1 cellular context compared by ENCODE assay signal in the genomic region with DNA sequence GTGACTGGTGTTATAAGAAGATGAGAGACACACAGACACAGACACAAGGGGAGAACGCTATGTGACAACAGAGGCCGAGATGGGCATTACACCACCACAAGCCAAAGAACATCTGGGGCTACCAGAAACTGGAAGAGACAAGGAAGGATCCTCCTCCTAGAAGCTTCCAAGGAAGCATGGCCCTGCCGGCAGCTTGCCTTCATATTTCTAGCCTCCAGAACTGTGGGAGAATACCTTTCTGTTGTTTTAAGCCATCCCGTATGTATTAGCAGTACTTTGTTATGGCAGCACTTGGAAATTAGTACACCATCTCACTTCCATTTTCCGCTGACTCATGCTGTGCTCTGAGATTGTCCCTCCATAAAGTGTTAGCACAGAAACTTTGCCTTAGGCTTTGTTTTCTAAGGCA.
TF ChIP-seq lines count a peak whose summit lies in the region.

No MANE protein-coding gene starts in this region.

TF ChIP-seq in K562, 482 proteins besides CTCF, POLR2A, EP300 and RAD21 (continued from another document and continues in another):
- TF ChIP-seq, protein P1, sequence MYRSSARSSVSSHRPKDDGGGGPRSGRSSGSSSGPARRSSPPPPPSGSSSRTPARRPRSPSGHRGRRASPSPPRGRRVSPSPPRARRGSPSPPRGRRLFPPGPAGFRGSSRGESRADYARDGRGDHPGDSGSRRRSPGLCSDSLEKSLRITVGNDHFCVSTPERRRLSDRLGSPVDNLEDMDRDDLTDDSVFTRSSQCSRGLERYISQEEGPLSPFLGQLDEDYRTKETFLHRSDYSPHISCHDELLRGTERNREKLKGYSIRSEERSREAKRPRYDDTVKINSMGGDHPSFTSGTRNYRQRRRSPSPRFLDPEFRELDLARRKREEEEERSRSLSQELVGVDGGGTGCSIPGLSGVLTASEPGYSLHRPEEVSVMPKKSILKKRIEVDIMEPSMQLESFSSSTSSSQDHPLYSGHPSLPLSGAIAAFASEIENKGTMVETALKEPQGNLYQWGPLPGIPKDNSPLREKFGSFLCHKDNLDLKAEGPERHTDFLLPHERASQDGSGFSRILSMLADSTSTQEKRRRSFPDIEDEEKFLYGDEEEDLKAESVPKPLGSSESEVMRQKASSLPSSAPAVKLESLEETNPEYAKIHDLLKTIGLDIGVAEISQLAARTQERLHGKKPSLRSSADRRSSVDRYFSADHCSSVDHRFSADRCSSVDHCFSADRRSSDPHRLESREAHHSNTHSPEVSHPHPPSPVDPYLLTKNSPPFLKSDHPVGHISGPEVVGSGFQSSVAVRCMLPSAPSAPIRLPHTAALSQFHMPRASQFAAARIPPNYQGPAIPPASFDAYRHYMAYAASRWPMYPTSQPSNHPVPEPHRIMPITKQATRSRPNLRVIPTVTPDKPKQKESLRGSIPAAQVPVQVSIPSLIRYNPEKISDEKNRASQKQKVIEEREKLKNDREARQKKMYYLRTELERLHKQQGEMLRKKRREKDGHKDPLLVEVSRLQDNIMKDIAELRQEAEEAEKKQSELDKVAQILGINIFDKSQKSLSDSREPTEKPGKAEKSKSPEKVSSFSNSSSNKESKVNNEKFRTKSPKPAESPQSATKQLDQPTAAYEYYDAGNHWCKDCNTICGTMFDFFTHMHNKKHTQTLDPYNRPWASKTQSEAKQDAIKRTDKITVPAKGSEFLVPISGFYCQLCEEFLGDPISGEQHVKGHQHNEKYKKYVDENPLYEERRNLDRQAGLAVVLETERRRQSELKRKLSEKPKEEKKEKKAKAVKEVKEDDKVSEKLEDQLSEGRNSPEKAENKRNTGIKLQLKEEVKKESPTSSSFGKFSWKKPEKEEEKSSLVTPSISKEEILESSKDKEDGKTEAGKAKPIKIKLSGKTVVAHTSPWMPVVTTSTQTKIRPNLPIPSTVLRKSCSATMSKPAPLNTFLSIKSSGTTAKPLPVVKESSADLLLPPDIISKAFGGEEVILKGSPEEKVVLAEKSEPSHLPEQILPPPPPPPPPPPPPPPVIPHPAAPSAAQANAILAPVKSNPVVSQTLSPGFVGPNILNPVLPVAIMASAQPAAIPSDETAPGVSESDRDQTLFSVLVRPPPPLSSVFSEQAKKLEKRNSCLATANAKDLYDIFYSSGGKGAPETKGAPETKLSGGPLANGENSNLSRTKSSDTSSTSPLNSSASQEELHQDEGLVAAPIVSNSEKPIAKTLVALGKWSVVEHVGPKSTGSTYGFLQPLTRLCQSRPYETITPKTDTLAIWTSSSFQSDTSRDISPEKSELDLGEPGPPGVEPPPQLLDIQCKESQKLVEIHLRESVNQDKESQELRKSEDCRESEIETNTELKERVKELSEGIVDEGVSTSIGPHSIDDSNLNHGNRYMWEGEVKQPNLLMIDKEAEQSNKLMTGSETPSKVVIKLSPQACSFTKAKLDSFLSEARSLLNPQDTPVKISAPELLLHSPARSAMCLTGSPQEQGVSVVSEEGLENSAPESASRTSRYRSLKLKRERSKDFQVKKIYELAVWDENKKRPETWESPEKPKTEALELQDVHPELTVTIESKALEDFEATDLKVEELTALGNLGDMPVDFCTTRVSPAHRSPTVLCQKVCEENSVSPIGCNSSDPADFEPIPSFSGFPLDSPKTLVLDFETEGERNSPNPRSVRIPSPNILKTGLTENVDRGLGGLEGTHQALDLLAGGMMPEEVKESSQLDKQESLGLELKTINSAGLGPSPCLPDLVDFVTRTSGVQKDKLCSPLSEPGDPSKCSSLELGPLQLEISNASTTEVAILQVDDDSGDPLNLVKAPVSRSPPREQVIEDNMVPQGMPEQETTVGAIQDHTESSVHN (IDR thresholded peaks at IDR 0.05; ENCODE audit: borderline replicate concordance in 1 of 2, low read depth in 1 of 2), result no peak
- TF ChIP-seq, protein P2, sequence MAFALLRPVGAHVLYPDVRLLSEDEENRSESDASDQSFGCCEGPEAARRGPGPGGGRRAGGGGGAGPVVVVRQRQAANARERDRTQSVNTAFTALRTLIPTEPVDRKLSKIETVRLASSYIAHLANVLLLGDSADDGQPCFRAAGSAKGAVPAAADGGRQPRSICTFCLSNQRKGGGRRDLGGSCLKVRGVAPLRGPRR (CRISPR knock-in tag; IDR thresholded peaks at IDR 0.05), result no peak
- TF ChIP-seq, protein P3, sequence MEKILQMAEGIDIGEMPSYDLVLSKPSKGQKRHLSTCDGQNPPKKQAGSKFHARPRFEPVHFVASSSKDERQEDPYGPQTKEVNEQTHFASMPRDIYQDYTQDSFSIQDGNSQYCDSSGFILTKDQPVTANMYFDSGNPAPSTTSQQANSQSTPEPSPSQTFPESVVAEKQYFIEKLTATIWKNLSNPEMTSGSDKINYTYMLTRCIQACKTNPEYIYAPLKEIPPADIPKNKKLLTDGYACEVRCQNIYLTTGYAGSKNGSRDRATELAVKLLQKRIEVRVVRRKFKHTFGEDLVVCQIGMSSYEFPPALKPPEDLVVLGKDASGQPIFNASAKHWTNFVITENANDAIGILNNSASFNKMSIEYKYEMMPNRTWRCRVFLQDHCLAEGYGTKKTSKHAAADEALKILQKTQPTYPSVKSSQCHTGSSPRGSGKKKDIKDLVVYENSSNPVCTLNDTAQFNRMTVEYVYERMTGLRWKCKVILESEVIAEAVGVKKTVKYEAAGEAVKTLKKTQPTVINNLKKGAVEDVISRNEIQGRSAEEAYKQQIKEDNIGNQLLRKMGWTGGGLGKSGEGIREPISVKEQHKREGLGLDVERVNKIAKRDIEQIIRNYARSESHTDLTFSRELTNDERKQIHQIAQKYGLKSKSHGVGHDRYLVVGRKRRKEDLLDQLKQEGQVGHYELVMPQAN (IDR thresholded peaks at IDR 0.05; ENCODE audit: borderline replicate concordance), result no peak
- TF ChIP-seq, protein P4, sequence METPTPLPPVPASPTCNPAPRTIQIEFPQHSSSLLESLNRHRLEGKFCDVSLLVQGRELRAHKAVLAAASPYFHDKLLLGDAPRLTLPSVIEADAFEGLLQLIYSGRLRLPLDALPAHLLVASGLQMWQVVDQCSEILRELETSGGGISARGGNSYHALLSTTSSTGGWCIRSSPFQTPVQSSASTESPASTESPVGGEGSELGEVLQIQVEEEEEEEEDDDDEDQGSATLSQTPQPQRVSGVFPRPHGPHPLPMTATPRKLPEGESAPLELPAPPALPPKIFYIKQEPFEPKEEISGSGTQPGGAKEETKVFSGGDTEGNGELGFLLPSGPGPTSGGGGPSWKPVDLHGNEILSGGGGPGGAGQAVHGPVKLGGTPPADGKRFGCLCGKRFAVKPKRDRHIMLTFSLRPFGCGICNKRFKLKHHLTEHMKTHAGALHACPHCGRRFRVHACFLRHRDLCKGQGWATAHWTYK (CRISPR knock-in tag; IDR thresholded peaks at IDR 0.05), result 0 out of 2 replicates have a peak, but pooled peaks have one; percentile 57
- TF ChIP-seq DDX20 (tag; IDR thresholded peaks at IDR 0.05; ENCODE audit: low read depth), result no peak
- TF ChIP-seq, protein P5, sequence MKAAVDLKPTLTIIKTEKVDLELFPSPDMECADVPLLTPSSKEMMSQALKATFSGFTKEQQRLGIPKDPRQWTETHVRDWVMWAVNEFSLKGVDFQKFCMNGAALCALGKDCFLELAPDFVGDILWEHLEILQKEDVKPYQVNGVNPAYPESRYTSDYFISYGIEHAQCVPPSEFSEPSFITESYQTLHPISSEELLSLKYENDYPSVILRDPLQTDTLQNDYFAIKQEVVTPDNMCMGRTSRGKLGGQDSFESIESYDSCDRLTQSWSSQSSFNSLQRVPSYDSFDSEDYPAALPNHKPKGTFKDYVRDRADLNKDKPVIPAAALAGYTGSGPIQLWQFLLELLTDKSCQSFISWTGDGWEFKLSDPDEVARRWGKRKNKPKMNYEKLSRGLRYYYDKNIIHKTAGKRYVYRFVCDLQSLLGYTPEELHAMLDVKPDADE (conservative IDR thresholded peaks at IDR 0.05; ENCODE audit: control insufficient read depth, low read depth, low read length), result no peak
- TF ChIP-seq YY1 (IDR thresholded peaks at IDR 0.05; ENCODE audit: borderline replicate concordance in 1 of 3, control insufficient read depth in 1 of 3, extremely low read depth in 1 of 3, insufficient read depth in 3 of 3, insufficient read length in 1 of 3, insufficient replicate concordance in 2 of 3, low read depth in 1 of 3, low read length in 2 of 3), result no peak
- no peak for TF ChIP-seq MTA2 (IDR thresholded peaks at IDR 0.05; ENCODE audit: low read depth)
- peak; percentile 97 for TF ChIP-seq BACH1 (tag; IDR thresholded peaks at IDR 0.05)
- no peak for TF ChIP-seq GTF2E2 (tag; IDR thresholded peaks at IDR 0.05)
- no peak for TF ChIP-seq ZNF324 (CRISPR knock-in tag; IDR thresholded peaks at IDR 0.05)
- TF ChIP-seq PHF21A (IDR thresholded peaks at IDR 0.05; ENCODE audit: borderline replicate concordance, low read depth), result no peak
- no peak for TF ChIP-seq LCOR (CRISPR knock-in tag; IDR thresholded peaks at IDR 0.05)
- TF ChIP-seq RBM22 (IDR thresholded peaks at IDR 0.05; ENCODE audit: low read depth, low read length, poor library complexity, severe bottlenecking), result no peak
- TF ChIP-seq HMG20B (CRISPR knock-in tag; IDR thresholded peaks at IDR 0.05), result no peak
- TF ChIP-seq, protein P6, sequence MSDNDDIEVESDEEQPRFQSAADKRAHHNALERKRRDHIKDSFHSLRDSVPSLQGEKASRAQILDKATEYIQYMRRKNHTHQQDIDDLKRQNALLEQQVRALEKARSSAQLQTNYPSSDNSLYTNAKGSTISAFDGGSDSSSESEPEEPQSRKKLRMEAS (CRISPR knock-in tag; IDR thresholded peaks at IDR 0.05), result no peak
- no peak for TF ChIP-seq SETDB1 (IDR thresholded peaks at IDR 0.05; ENCODE audit: low read length)
- no peak for TF ChIP-seq PYGO2 (tag; IDR thresholded peaks at IDR 0.05)
- TF ChIP-seq CBX2 (IDR thresholded peaks at IDR 0.05; ENCODE audit: insufficient read depth, low read length, poor library complexity, severe bottlenecking), result no peak
- TF ChIP-seq GABPB2 (CRISPR knock-in tag; conservative IDR thresholded peaks at IDR 0.05), result no peak
- 0 out of 2 replicates have a peak, but pooled peaks have one; percentile 24 for TF ChIP-seq DMBX1 (CRISPR knock-in tag; IDR thresholded peaks at IDR 0.05; ENCODE audit: borderline replicate concordance)
- no peak for TF ChIP-seq ADNP (tag; IDR thresholded peaks at IDR 0.05)
- TF ChIP-seq MTA1 (IDR thresholded peaks at IDR 0.05; ENCODE audit: borderline replicate concordance), result no peak
- no peak for TF ChIP-seq SAFB2 (IDR thresholded peaks at IDR 0.05; ENCODE audit: borderline replicate concordance, low read depth, low read length, severe bottlenecking)
- TF ChIP-seq CSDE1 (IDR thresholded peaks at IDR 0.05), result no peak
- no peak for TF ChIP-seq RBM17 (IDR thresholded peaks at IDR 0.05; ENCODE audit: borderline replicate concordance, low read depth, low read length)
- no peak for TF ChIP-seq FOXJ2 (tag; IDR thresholded peaks at IDR 0.05)
- TF ChIP-seq ZNF584 (CRISPR knock-in tag; IDR thresholded peaks at IDR 0.05; ENCODE audit: low read depth), result no peak
- TF ChIP-seq, protein P7, sequence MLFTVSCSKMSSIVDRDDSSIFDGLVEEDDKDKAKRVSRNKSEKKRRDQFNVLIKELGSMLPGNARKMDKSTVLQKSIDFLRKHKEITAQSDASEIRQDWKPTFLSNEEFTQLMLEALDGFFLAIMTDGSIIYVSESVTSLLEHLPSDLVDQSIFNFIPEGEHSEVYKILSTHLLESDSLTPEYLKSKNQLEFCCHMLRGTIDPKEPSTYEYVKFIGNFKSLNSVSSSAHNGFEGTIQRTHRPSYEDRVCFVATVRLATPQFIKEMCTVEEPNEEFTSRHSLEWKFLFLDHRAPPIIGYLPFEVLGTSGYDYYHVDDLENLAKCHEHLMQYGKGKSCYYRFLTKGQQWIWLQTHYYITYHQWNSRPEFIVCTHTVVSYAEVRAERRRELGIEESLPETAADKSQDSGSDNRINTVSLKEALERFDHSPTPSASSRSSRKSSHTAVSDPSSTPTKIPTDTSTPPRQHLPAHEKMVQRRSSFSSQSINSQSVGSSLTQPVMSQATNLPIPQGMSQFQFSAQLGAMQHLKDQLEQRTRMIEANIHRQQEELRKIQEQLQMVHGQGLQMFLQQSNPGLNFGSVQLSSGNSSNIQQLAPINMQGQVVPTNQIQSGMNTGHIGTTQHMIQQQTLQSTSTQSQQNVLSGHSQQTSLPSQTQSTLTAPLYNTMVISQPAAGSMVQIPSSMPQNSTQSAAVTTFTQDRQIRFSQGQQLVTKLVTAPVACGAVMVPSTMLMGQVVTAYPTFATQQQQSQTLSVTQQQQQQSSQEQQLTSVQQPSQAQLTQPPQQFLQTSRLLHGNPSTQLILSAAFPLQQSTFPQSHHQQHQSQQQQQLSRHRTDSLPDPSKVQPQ (CRISPR knock-in tag; IDR thresholded peaks at IDR 0.05; ENCODE audit: borderline replicate concordance), result no peak
- TF ChIP-seq HNRNPL (IDR thresholded peaks at IDR 0.05; ENCODE audit: low read depth, low read length), result no peak
- no peak for TF ChIP-seq KLF1 (tag; IDR thresholded peaks at IDR 0.05)
- no peak for TF ChIP-seq ZNF133 (CRISPR knock-in tag; IDR thresholded peaks at IDR 0.05)
- no peak for TF ChIP-seq GABPA (tag; conservative IDR thresholded peaks at IDR 0.05; ENCODE audit: low read depth)
- TF ChIP-seq MEF2A (IDR thresholded peaks at IDR 0.05; ENCODE audit: control insufficient read depth, low read depth, low read length), result no peak
- TF ChIP-seq ZZZ3 (IDR thresholded peaks at IDR 0.05), result no peak
- no peak for TF ChIP-seq MCM3 (IDR thresholded peaks at IDR 0.05)
- TF ChIP-seq ZNF764 (CRISPR knock-in tag; IDR thresholded peaks at IDR 0.05; ENCODE audit: low read depth), result no peak
- TF ChIP-seq NCOA1 (IDR thresholded peaks at IDR 0.05; ENCODE audit: low read depth), result no peak
- TF ChIP-seq, protein P8, sequence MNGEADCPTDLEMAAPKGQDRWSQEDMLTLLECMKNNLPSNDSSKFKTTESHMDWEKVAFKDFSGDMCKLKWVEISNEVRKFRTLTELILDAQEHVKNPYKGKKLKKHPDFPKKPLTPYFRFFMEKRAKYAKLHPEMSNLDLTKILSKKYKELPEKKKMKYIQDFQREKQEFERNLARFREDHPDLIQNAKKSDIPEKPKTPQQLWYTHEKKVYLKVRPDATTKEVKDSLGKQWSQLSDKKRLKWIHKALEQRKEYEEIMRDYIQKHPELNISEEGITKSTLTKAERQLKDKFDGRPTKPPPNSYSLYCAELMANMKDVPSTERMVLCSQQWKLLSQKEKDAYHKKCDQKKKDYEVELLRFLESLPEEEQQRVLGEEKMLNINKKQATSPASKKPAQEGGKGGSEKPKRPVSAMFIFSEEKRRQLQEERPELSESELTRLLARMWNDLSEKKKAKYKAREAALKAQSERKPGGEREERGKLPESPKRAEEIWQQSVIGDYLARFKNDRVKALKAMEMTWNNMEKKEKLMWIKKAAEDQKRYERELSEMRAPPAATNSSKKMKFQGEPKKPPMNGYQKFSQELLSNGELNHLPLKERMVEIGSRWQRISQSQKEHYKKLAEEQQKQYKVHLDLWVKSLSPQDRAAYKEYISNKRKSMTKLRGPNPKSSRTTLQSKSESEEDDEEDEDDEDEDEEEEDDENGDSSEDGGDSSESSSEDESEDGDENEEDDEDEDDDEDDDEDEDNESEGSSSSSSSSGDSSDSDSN (IDR thresholded peaks at IDR 0.05; ENCODE audit: borderline replicate concordance in 1 of 2, low read depth in 2 of 2, low read length in 2 of 2), result no peak
- TF ChIP-seq ZNF311 (CRISPR knock-in tag; IDR thresholded peaks at IDR 0.05), result no peak
- TF ChIP-seq, protein P9, sequence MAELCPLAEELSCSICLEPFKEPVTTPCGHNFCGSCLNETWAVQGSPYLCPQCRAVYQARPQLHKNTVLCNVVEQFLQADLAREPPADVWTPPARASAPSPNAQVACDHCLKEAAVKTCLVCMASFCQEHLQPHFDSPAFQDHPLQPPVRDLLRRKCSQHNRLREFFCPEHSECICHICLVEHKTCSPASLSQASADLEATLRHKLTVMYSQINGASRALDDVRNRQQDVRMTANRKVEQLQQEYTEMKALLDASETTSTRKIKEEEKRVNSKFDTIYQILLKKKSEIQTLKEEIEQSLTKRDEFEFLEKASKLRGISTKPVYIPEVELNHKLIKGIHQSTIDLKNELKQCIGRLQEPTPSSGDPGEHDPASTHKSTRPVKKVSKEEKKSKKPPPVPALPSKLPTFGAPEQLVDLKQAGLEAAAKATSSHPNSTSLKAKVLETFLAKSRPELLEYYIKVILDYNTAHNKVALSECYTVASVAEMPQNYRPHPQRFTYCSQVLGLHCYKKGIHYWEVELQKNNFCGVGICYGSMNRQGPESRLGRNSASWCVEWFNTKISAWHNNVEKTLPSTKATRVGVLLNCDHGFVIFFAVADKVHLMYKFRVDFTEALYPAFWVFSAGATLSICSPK (IDR thresholded peaks at IDR 0.05; ENCODE audit: borderline replicate concordance), result no peak
